ENCODE assay signal across 13 cellular contexts in genomic region chr2:54523336-54523959, GRCh38.
A peak's percentile ranks its signal among the peaks of the same experiment; 100 is the strongest.
DNase-seq lines count a peak whose midpoint lies in the region; ATAC-seq and TF ChIP-seq lines count a peak whose summit lies in the region.
"Had no signal": no experiment of that assay in that cellular context is flagged by ENCODE, and none has a peak within 500 bp of the region (broad histone marks: within the 10 kb centered on the region; RNA-seq: fewer than 3 reads in every experiment).

No MANE protein-coding gene starts in this region.

- no peaks in the 10 kb centered on the region for H3K36me3 Mint-ChIP-seq in activated naive CD8-positive, alpha-beta T cell treated with anti-CD3 and anti-CD28 coated beads for 36 hours
- H3K36me3 Mint-ChIP-seq: natural killer cell treated with Interleukin-12 subunit alpha and Interleukin-12 subunit beta and Interleukin-15 and Interleukin-18, amount 100 ng/mL, for 72 hours had no signal

- H3K4me1 Mint-ChIP-seq in activated naive CD8-positive, alpha-beta T cell treated with anti-CD3 and anti-CD28 coated beads for 36 hours = peaks cover 19% of the 10 kb centered on the region

- TF ChIP-seq CTCF in heart right ventricle (IDR thresholded peaks at IDR 0.05) (no peak), right atrium auricular region (IDR thresholded peaks at IDR 0.05) (no peak), RWPE1 (conservative IDR thresholded peaks at IDR 0.05; ENCODE audit: low read depth) (no peak), hepatocyte (IDR thresholded peaks at IDR 0.05; ENCODE audit: poor library complexity) (no peak), upper lobe of left lung (IDR thresholded peaks at IDR 0.05) (no peak)

- no peaks in the 10 kb centered on the region for H3K9me3 ChIP-seq in heart right ventricle
- H3K9me3 ChIP-seq in right atrium auricular region = no peaks in the 10 kb centered on the region
- H3K9me3 ChIP-seq in hepatocyte (ENCODE audit: low read depth) = no peaks in the 10 kb centered on the region
- H3K9me3 ChIP-seq in upper lobe of left lung = no peaks in the 10 kb centered on the region
- H3K9me3 ChIP-seq: SJCRH30, testis had no signal

- no peak for TF ChIP-seq POLR2A in upper lobe of left lung (IDR thresholded peaks at IDR 0.05)

- H3K9me3 Mint-ChIP-seq in activated naive CD8-positive, alpha-beta T cell treated with anti-CD3 and anti-CD28 coated beads for 36 hours = no peaks in the 10 kb centered on the region
- H3K9me3 Mint-ChIP-seq: natural killer cell treated with Interleukin-12 subunit alpha and Interleukin-12 subunit beta and Interleukin-15 and Interleukin-18, amount 100 ng/mL, for 72 hours had no signal

- ATAC-seq in heart right ventricle (no peak), upper lobe of left lung (ENCODE audit: low FRiP score in 2 of 2) (no peak), GM21619 (IDR thresholded peaks at IDR 0.05; ENCODE audit: unreplicated experiment) (no peak)

- no peak overlapping the region for H3K27ac Mint-ChIP-seq in activated naive CD8-positive, alpha-beta T cell treated with anti-CD3 and anti-CD28 coated beads for 36 hours
- H3K27ac Mint-ChIP-seq: natural killer cell treated with Interleukin-12 subunit alpha and Interleukin-12 subunit beta and Interleukin-15 and Interleukin-18, amount 100 ng/mL, for 72 hours had no signal

- no peak for TF ChIP-seq EP300 in upper lobe of left lung (IDR thresholded peaks at IDR 0.05)

- intact Hi-C loops in heart right ventricle (cut with DNase I) = loop anchor here in 9 of 10 donors (2.0 to 10.0 kb wide), 12 partner anchors 94 to 319 kb away; no protein-coding TSS in a partner anchor

- CTCF ChIA-PET in RWPE1 (lab: Yijun Ruan, JAX) = interaction anchor here (1.0 to 3.5 kb wide), 4 partner anchors 9 to 467 kb away, joined by 4 to 21 read pairs (median 4); no protein-coding TSS in a partner anchor

- H3K79me2 ChIP-seq in hepatocyte = peaks cover 93% of the 10 kb centered on the region

- H3K4me1 ChIP-seq in heart right ventricle (peaks cover 21 to 99% (median 95%) of the 10 kb centered on the region in 9 donors), right atrium auricular region (peaks cover 0 to 86% of the 10 kb centered on the region in 2 donors), hepatocyte (ENCODE audit: insufficient read depth) (peaks cover 14% of the 10 kb centered on the region), upper lobe of left lung (peaks cover 48 to 66% (median 57%) of the 10 kb centered on the region in 4 donors)

- no peak overlapping the region for H3K4me2 ChIP-seq in hepatocyte

- POLR2A ChIA-PET in RWPE1 (lab: Yijun Ruan, JAX; ENCODE audit: low non-redundant PET) = interaction anchor here (0.6 to 0.8 kb wide), 2 partner anchors 33 to 50 kb away, joined by 3 to 5 read pairs; no protein-coding TSS in a partner anchor

- H3K4me3 Mint-ChIP-seq in activated naive CD8-positive, alpha-beta T cell treated with anti-CD3 and anti-CD28 coated beads for 36 hours = no peak overlapping the region
- H3K4me3 Mint-ChIP-seq: natural killer cell treated with Interleukin-12 subunit alpha and Interleukin-12 subunit beta and Interleukin-15 and Interleukin-18, amount 100 ng/mL, for 72 hours had no signal

- peaks cover 0 to 47% (median 17%) of the 10 kb centered on the region in 9 donors for H3K36me3 ChIP-seq in heart right ventricle
- H3K36me3 ChIP-seq in right atrium auricular region = peaks cover 28% of the 10 kb centered on the region
- no peaks in the 10 kb centered on the region for H3K36me3 ChIP-seq in hepatocyte (replicated peaks; ENCODE audit: insufficient read depth, low read depth)
- peaks cover 0 to 28% (median 21%) of the 10 kb centered on the region in 4 donors for H3K36me3 ChIP-seq in upper lobe of left lung

- H3K4me3 ChIP-seq in heart right ventricle (no peak overlapping the region), right atrium auricular region (no peak overlapping the region), hepatocyte (no peak overlapping the region), upper lobe of left lung (no peak overlapping the region)
- H3K4me3 ChIP-seq: SJCRH30, testis had no signal

- H3K27me3 Mint-ChIP-seq in activated naive CD8-positive, alpha-beta T cell treated with anti-CD3 and anti-CD28 coated beads for 36 hours = no peaks in the 10 kb centered on the region

- H2AFZ ChIP-seq in hepatocyte = no peak overlapping the region

- no peaks in the 10 kb centered on the region for H3K27me3 ChIP-seq in heart right ventricle
- H3K27me3 ChIP-seq in right atrium auricular region = no peaks in the 10 kb centered on the region
- no peaks in the 10 kb centered on the region for H3K27me3 ChIP-seq in hepatocyte
- no peaks in the 10 kb centered on the region for H3K27me3 ChIP-seq in upper lobe of left lung
- H3K27me3 ChIP-seq: SJCRH30, testis had no signal

- no peaks in the 10 kb centered on the region for H3K9me2 ChIP-seq in hepatocyte (replicated peaks; ENCODE audit: insufficient read depth)

- peak overlapping the region in 8 of 10 donors; percentile 32 to 86 (median 72) for H3K27ac ChIP-seq in heart right ventricle
- no peak overlapping the region for H3K27ac ChIP-seq in right atrium auricular region
- H3K27ac ChIP-seq in RWPE1 = peak overlapping the region; percentile 82
- H3K27ac ChIP-seq in hepatocyte = peak overlapping the region; percentile 6
- H3K27ac ChIP-seq in upper lobe of left lung = peak overlapping the region; percentile 54 to 80 (median 71)
- H3K27ac ChIP-seq: SJCRH30, testis had no signal

- H4K20me1 ChIP-seq in hepatocyte (ENCODE audit: insufficient read depth, poor library complexity, severe bottlenecking) = peaks cover 6% of the 10 kb centered on the region

- DNase-seq in heart right ventricle (no peak), right atrium auricular region (ENCODE audit: low spot score) (no peak), RWPE1 (ENCODE audit: low spot score) (no peak), hepatocyte (ENCODE audit: low spot score) (no peak), upper lobe of left lung (no peak), dedifferentiated amniotic fluid mesenchymal stem cell (ENCODE audit: extremely low spot score) (no peak)
- no peak for DNase-seq in activated naive CD8-positive, alpha-beta T cell treated with anti-CD3 and anti-CD28 coated beads for 36 hours
- DNase-seq: cerebellar nuclear complex, GOT3, testis had no signal

- 80 to 85% methylated on average over 4 of the region's 4 CpGs for WGBS in heart right ventricle, 2 donors
- WGBS in hepatocyte (ENCODE audit: low lambda C conversion rate, missing lambda C conversion rate) = 72% methylated on average over 4 of the region's 4 CpGs
- WGBS in upper lobe of left lung, 2 donors = 72 to 76% methylated on average over 4 of the region's 4 CpGs

Comparison
In these comparisons a context has a peak if more than half of its experiments do, and no peak if none do; other contexts are left out.
1. H3K27ac ChIP-seq: peak in heart right ventricle (8 of 10), RWPE1 (single experiment), hepatocyte (single experiment) and upper lobe of left lung (4 of 4); none in right atrium auricular region (0 of 2).